Comparison of ENCODE assay signal across 8 cellular contexts in genomic region chr9:2014148-2014547, GRCh38. TPM values are rescaled to one million over a fixed set of nuclear protein-coding genes. Genes with fewer than 3 reads are reported as not detected.
DNase-seq lines count a peak whose midpoint lies in the region; ATAC-seq and TF ChIP-seq lines count a peak whose summit lies in the region.

No MANE protein-coding gene starts in this region.

- H2AFZ ChIP-seq in DND-41 (ENCODE audit: low read depth, low read length): peak overlapping the region; percentile 93

- H3K27me3 ChIP-seq in DND-41 (ENCODE audit: insufficient read depth, low read length, poor library complexity): no peaks in the 10 kb centered on the region

- peaks cover 32% of the 10 kb centered on the region for H3K79me2 ChIP-seq in DND-41 (ENCODE audit: insufficient read depth, low read length)

- peak overlapping the region; percentile 59 to 98; a peak in 3 of 4 replicates for H3K4me3 ChIP-seq in DND-41 (ENCODE audit: low read depth in 1 of 2, low read length in 2 of 2)

- peaks cover 21% of the 10 kb centered on the region for H3K4me1 ChIP-seq in DND-41 (ENCODE audit: insufficient read depth, low read length)

- peak overlapping the region; percentile 96 for H3K4me3 Mint-ChIP-seq in endothelial cell (ENCODE audit: unreplicated experiment)
- peak overlapping the region; percentile 86 for H3K4me3 Mint-ChIP-seq in osteocyte (ENCODE audit: unreplicated experiment)

- no peaks in the 10 kb centered on the region; the same call in 1 of the 2 replicates for H3K36me3 ChIP-seq in DND-41 (ENCODE audit: insufficient read depth, low read length)

- H3K27ac ChIP-seq in DND-41 (ENCODE audit: low read length): peak overlapping the region; percentile 76; the same call in 1 of the 2 replicates

- H3K9ac ChIP-seq in DND-41 (ENCODE audit: low read depth, low read length): peak overlapping the region; percentile 71

- no peaks in the 10 kb centered on the region for H3K9me3 Mint-ChIP-seq in endothelial cell (ENCODE audit: unreplicated experiment)
- H3K9me3 Mint-ChIP-seq in osteocyte (ENCODE audit: unreplicated experiment): no peaks in the 10 kb centered on the region

- no peak for TF ChIP-seq CTCF in DND-41 (IDR thresholded peaks at IDR 0.05; ENCODE audit: borderline replicate concordance, extremely low read depth, low read length, poor library complexity, severe bottlenecking)
- no peak for TF ChIP-seq CTCF in endothelial cell (IDR thresholded peaks at IDR 0.05; ENCODE audit: unreplicated experiment)
- no peak for TF ChIP-seq CTCF in osteocyte (IDR thresholded peaks at IDR 0.05)

- H3K9me3 ChIP-seq in DND-41 (ENCODE audit: insufficient read depth, low read length, severe bottlenecking): no peaks in the 10 kb centered on the region

- peak overlapping the region; percentile 92 for H3K4me2 ChIP-seq in DND-41 (ENCODE audit: insufficient read depth, low read length)

- no peak for DNase-seq in DND-41
- DNase-seq in OCI-M1 (lab: John Stamatoyannopoulos, UW): peak; percentile 20
- no peak for DNase-seq in endothelial cell (ENCODE audit: low spot score)
- DNase-seq in osteocyte (ENCODE audit: extremely low spot score, unreplicated experiment): no peak
- no peak for DNase-seq in SKM-1 treated with dmso at 0.1 percent for 144 hours (lab: John Stamatoyannopoulos, UW; ENCODE audit: unreplicated experiment)
- DNase-seq in DMS153 treated with DMSO at 0.1 percent for 48 hours (lab: John Stamatoyannopoulos, UW; ENCODE audit: unreplicated experiment): no peak
- DNase-seq in NCI-H187 (lab: John Stamatoyannopoulos, UW): no peak

- H3K27me3 Mint-ChIP-seq in endothelial cell (ENCODE audit: unreplicated experiment) (peaks cover 14% of the 10 kb centered on the region), osteocyte (ENCODE audit: unreplicated experiment) (peaks cover 18% of the 10 kb centered on the region)

- no peaks in the 10 kb centered on the region for H3K36me3 Mint-ChIP-seq in endothelial cell (ENCODE audit: low read depth, unreplicated experiment)
- no peaks in the 10 kb centered on the region for H3K36me3 Mint-ChIP-seq in osteocyte (ENCODE audit: unreplicated experiment)

- ATAC-seq in DND-41 (ENCODE audit: insufficient read depth, low read depth) (no peak), GM21723 (IDR thresholded peaks at IDR 0.05; ENCODE audit: unreplicated experiment) (no peak)

- H4K20me1 ChIP-seq in DND-41 (ENCODE audit: insufficient read depth, low read length): peaks cover 10% of the 10 kb centered on the region; the same call in 1 of the 2 replicates

- H3K4me1 Mint-ChIP-seq in endothelial cell (ENCODE audit: unreplicated experiment) (peaks cover 22% of the 10 kb centered on the region), osteocyte (ENCODE audit: unreplicated experiment) (peaks cover 22% of the 10 kb centered on the region)

- H3K27ac Mint-ChIP-seq in endothelial cell (ENCODE audit: unreplicated experiment) (no peak overlapping the region), osteocyte (ENCODE audit: unreplicated experiment) (peak overlapping the region; percentile 95)

RNA-seq across cellular contexts. Expression of gene SMARCA2, which starts 1.0 kb away (rescaled TPM):
- total RNA-seq in endothelial cell (ENCODE audit: unreplicated experiment) (43.7 TPM), osteocyte (110 and 115 TPM in 2 replicates)
